ENCODE assay signal across 1 cellular context in the genomic region with DNA sequence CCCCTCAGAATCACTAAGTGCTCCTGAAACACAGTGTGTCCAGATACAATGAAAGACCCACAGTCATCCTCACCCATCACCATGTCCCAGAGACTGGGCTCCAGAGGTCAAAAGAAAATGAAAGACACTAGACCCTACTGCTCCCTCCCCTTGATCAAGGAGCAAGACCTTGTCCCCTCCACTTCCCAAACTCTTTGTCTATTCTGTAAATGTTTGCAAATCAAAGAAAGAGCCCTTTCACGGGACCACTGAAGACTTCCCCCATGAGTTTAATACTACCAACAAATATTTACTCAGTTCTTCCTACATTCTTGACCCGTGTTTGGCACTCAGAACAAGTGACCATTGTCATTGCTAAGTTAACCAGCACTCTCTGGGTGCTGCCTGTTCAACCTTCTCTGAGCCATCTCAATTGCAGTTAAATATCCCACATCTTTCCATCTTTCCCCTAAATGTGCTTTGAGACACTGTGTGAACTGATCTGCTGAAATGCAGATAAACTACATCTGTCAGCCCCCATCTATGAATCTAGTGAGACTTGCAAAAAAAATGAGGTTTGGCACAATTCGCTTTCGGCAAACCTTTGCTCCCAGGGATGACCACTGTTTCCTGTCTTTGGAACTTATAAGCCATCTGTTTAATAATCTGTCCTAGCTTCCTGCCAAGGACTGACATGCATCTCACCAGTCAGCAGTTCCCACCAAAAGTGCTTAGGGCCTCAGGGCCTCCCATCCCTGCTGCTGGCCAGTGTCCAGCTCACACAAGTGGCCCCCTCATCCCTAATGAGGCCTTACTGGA.
A peak's percentile ranks its signal among the peaks of the same experiment; 100 is the strongest.
TF ChIP-seq lines count a peak whose summit lies in the region.

No MANE protein-coding gene starts in this region.

TF ChIP-seq in HepG2, 621 proteins besides CTCF, POLR2A, EP300 and RAD21 (continued from another document and continues in another):
- TF ChIP-seq RERE (CRISPR knock-in tag; IDR thresholded peaks at IDR 0.05; ENCODE audit: low read depth): peak; percentile 79; the same call in 1 of the 2 replicates
- TF ChIP-seq RORA (CRISPR knock-in tag; IDR thresholded peaks at IDR 0.05): no peak
- no peak for TF ChIP-seq SNAI1 (CRISPR knock-in tag; IDR thresholded peaks at IDR 0.05; ENCODE audit: borderline replicate concordance)
- no peak for TF ChIP-seq ZNF674 (CRISPR knock-in tag; IDR thresholded peaks at IDR 0.05; ENCODE audit: low read depth)
- peak; percentile 67; the same call in 1 of the 2 replicates for TF ChIP-seq ZKSCAN8 (CRISPR knock-in tag; IDR thresholded peaks at IDR 0.05; ENCODE audit: borderline replicate concordance)
- TF ChIP-seq, protein P1, sequence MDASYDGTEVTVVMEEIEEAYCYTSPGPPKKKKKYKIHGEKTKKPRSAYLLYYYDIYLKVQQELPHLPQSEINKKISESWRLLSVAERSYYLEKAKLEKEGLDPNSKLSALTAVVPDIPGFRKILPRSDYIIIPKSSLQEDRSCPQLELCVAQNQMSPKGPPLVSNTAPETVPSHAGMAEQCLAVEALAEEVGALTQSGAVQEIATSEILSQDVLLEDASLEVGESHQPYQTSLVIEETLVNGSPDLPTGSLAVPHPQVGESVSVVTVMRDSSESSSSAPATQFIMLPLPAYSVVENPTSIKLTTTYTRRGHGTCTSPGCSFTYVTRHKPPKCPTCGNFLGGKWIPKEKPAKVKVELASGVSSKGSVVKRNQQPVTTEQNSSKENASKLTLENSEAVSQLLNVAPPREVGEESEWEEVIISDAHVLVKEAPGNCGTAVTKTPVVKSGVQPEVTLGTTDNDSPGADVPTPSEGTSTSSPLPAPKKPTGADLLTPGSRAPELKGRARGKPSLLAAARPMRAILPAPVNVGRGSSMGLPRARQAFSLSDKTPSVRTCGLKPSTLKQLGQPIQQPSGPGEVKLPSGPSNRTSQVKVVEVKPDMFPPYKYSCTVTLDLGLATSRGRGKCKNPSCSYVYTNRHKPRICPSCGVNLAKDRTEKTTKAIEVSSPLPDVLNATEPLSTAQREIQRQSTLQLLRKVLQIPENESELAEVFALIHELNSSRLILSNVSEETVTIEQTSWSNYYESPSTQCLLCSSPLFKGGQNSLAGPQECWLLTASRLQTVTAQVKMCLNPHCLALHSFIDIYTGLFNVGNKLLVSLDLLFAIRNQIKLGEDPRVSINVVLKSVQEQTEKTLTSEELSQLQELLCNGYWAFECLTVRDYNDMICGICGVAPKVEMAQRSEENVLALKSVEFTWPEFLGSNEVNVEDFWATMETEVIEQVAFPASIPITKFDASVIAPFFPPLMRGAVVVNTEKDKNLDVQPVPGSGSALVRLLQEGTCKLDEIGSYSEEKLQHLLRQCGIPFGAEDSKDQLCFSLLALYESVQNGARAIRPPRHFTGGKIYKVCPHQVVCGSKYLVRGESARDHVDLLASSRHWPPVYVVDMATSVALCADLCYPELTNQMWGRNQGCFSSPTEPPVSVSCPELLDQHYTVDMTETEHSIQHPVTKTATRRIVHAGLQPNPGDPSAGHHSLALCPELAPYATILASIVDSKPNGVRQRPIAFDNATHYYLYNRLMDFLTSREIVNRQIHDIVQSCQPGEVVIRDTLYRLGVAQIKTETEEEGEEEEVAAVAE (CRISPR knock-in tag; IDR thresholded peaks at IDR 0.05; ENCODE audit: borderline replicate concordance): no peak
- TF ChIP-seq ZNF281 (CRISPR knock-in tag; IDR thresholded peaks at IDR 0.05; ENCODE audit: borderline replicate concordance): peak; percentile 79
- TF ChIP-seq, protein P2, sequence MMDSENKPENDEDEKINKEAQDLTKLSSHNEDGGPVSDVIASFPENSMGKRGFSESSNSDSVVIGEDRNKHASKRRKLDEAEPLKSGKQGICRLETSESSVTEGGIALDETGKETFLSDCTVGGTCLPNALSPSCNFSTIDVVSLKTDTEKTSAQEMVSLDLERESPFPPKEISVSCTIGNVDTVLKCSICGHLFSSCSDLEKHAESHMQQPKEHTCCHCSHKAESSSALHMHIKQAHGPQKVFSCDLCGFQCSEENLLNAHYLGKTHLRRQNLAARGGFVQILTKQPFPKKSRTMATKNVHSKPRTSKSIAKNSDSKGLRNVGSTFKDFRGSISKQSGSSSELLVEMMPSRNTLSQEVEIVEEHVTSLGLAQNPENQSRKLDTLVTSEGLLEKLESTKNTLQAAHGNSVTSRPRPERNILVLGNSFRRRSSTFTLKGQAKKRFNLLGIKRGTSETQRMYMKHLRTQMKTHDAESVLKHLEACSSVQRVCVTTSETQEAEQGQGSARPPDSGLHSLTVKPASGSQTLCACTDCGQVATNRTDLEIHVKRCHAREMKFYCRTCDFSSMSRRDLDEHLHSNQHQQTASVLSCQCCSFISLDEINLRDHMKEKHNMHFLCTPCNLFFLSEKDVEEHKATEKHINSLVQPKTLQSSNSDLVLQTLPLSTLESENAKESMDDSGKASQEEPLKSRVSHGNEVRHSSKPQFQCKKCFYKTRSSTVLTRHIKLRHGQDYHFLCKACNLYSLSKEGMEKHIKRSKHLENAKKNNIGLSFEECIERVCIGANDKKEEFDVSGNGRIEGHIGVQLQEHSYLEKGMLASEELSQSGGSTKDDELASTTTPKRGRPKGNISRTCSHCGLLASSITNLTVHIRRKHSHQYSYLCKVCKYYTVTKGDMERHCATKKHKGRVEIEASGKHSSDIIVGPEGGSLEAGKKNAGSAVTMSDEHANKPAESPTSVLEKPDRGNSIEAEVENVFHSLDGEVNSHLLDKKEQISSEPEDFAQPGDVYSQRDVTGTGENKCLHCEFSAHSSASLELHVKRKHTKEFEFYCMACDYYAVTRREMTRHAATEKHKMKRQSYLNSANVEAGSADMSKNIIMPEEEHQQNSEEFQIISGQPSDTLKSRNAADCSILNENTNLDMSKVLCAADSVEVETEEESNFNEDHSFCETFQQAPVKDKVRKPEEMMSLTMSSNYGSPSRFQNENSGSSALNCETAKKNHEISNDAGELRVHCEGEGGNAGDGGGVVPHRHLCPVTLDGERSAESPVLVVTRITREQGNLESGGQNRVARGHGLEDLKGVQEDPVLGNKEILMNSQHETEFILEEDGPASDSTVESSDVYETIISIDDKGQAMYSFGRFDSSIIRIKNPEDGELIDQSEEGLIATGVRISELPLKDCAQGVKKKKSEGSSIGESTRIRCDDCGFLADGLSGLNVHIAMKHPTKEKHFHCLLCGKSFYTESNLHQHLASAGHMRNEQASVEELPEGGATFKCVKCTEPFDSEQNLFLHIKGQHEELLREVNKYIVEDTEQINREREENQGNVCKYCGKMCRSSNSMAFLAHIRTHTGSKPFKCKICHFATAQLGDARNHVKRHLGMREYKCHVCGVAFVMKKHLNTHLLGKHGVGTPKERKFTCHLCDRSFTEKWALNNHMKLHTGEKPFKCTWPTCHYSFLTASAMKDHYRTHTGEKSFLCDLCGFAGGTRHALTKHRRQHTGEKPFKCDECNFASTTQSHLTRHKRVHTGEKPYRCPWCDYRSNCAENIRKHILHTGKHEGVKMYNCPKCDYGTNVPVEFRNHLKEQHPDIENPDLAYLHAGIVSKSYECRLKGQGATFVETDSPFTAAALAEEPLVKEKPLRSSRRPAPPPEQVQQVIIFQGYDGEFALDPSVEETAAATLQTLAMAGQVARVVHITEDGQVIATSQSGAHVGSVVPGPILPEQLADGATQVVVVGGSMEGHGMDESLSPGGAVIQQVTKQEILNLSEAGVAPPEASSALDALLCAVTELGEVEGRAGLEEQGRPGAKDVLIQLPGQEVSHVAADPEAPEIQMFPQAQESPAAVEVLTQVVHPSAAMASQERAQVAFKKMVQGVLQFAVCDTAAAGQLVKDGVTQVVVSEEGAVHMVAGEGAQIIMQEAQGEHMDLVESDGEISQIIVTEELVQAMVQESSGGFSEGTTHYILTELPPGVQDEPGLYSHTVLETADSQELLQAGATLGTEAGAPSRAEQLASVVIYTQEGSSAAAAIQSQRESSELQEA (CRISPR knock-in tag; IDR thresholded peaks at IDR 0.05; ENCODE audit: not compliant biosample characterization): no peak
- no peak for TF ChIP-seq TAF15 (IDR thresholded peaks at IDR 0.05; ENCODE audit: low read depth, low read length, poor library complexity, severe bottlenecking)
- TF ChIP-seq KDM1A (CRISPR knock-in tag; IDR thresholded peaks at IDR 0.05): 0 out of 2 replicates have a peak, but pooled peaks have one; percentile 12
- peak; percentile 21 for TF ChIP-seq DBP (CRISPR knock-in tag; IDR thresholded peaks at IDR 0.05; ENCODE audit: not compliant biosample characterization)
- TF ChIP-seq ZNF12 (CRISPR knock-in tag; IDR thresholded peaks at IDR 0.05): peak; percentile 70; the same call in 1 of the 2 replicates
- no peak for TF ChIP-seq ZNF207 (IDR thresholded peaks at IDR 0.05; ENCODE audit: borderline replicate concordance)
- TF ChIP-seq TCF7L2 (IDR thresholded peaks at IDR 0.05; ENCODE audit: low read depth, low read length): 0 out of 2 replicates have a peak, but pooled peaks have one; percentile 47
- TF ChIP-seq TOPORS (CRISPR knock-in tag; IDR thresholded peaks at IDR 0.05): peak; percentile 27; the same call in 1 of the 2 replicates
